Comparison of ENCODE assay signal across 12 cellular contexts in genomic region chr12:50574621-50575348, GRCh38.
A peak's percentile ranks its signal among the peaks of the same experiment; 100 is the strongest.
DNase-seq lines count a peak whose midpoint lies in the region; ATAC-seq and TF ChIP-seq lines count a peak whose summit lies in the region.
"Had no signal": no experiment of that assay in that cellular context is flagged by ENCODE, and none has a peak within 500 bp of the region (broad histone marks: within the 10 kb centered on the region; RNA-seq: fewer than 3 reads in every experiment).

No MANE protein-coding gene starts in this region.

- no peaks in the 10 kb centered on the region for H3K27me3 Mint-ChIP-seq in activated naive CD8-positive, alpha-beta T cell
- H3K27me3 Mint-ChIP-seq in activated naive CD8-positive, alpha-beta T cell treated with anti-CD3 and anti-CD28 coated beads, Interleukin-2, amount 50 U/mL, for 24 hours = no peaks in the 10 kb centered on the region
- H3K27me3 Mint-ChIP-seq in endothelial cell (ENCODE audit: unreplicated experiment) (no peaks in the 10 kb centered on the region), nephron (ENCODE audit: low read depth) (no peaks in the 10 kb centered on the region)

- no peaks in the 10 kb centered on the region for H3K36me3 ChIP-seq in BE2C
- H3K36me3 ChIP-seq: brain microvascular endothelial cell, sigmoid colon had no signal

- H3K4me3 ChIP-seq in BE2C (ENCODE audit: low read depth, low read length) = no peak overlapping the region
- H3K4me3 ChIP-seq: sigmoid colon had no signal

- peaks cover 1% of the 10 kb centered on the region for H3K36me3 Mint-ChIP-seq in activated naive CD8-positive, alpha-beta T cell
- H3K36me3 Mint-ChIP-seq in activated naive CD8-positive, alpha-beta T cell treated with anti-CD3 and anti-CD28 coated beads, Interleukin-2, amount 50 U/mL, for 24 hours (ENCODE audit: low read depth) = no peaks in the 10 kb centered on the region
- H3K36me3 Mint-ChIP-seq in endothelial cell (ENCODE audit: low read depth, unreplicated experiment) = no peaks in the 10 kb centered on the region
- no peaks in the 10 kb centered on the region for H3K36me3 Mint-ChIP-seq in nephron (ENCODE audit: low read depth)

- ATAC-seq in activated naive CD8-positive, alpha-beta T cell treated with anti-CD3 and anti-CD28 coated beads, Interleukin-2, amount 50 U/mL, for 24 hours = no peak
- ATAC-seq in GM19395 (IDR thresholded peaks at IDR 0.05; ENCODE audit: unreplicated experiment) (no peak), GM18505 (IDR thresholded peaks at IDR 0.05; ENCODE audit: unreplicated experiment) (no peak)

- no peak for TF ChIP-seq POLR2A in GM18505 (IDR thresholded peaks at IDR 0.05; ENCODE audit: borderline replicate concordance, extremely low read depth, insufficient read depth, insufficient read length)

- H3K4me3 Mint-ChIP-seq in activated naive CD8-positive, alpha-beta T cell = no peak overlapping the region
- no peak overlapping the region for H3K4me3 Mint-ChIP-seq in activated naive CD8-positive, alpha-beta T cell treated with anti-CD3 and anti-CD28 coated beads, Interleukin-2, amount 50 U/mL, for 24 hours
- no peak overlapping the region for H3K4me3 Mint-ChIP-seq in endothelial cell (ENCODE audit: unreplicated experiment)
- peak overlapping the region in 1 of 3 experiments; percentile 11 for H3K4me3 Mint-ChIP-seq in nephron

- peaks cover 33% of the 10 kb centered on the region for H3K4me1 Mint-ChIP-seq in activated naive CD8-positive, alpha-beta T cell (ENCODE audit: low read depth)
- H3K4me1 Mint-ChIP-seq in activated naive CD8-positive, alpha-beta T cell treated with anti-CD3 and anti-CD28 coated beads, Interleukin-2, amount 50 U/mL, for 24 hours = peaks cover 39% of the 10 kb centered on the region
- H3K4me1 Mint-ChIP-seq in endothelial cell (ENCODE audit: unreplicated experiment) (peaks cover 18% of the 10 kb centered on the region), nephron (peaks cover 44% of the 10 kb centered on the region)

- no peaks in the 10 kb centered on the region for H3K9me3 ChIP-seq in BE2C
- H3K9me3 ChIP-seq: sigmoid colon had no signal

- peaks cover 21% of the 10 kb centered on the region for H3K4me1 ChIP-seq in BE2C

- peak overlapping the region; percentile 4 for H3K27ac Mint-ChIP-seq in activated naive CD8-positive, alpha-beta T cell
- H3K27ac Mint-ChIP-seq in activated naive CD8-positive, alpha-beta T cell treated with anti-CD3 and anti-CD28 coated beads, Interleukin-2, amount 50 U/mL, for 24 hours = no peak overlapping the region
- H3K27ac Mint-ChIP-seq in endothelial cell (ENCODE audit: unreplicated experiment) (peak overlapping the region; percentile 19), nephron (peak overlapping the region; percentile 58 to 82 (median 78))

- H3K9me3 Mint-ChIP-seq in activated naive CD8-positive, alpha-beta T cell (ENCODE audit: low read depth) = no peaks in the 10 kb centered on the region
- no peaks in the 10 kb centered on the region for H3K9me3 Mint-ChIP-seq in activated naive CD8-positive, alpha-beta T cell treated with anti-CD3 and anti-CD28 coated beads, Interleukin-2, amount 50 U/mL, for 24 hours
- H3K9me3 Mint-ChIP-seq in endothelial cell (ENCODE audit: unreplicated experiment) (no peaks in the 10 kb centered on the region), nephron (no peaks in the 10 kb centered on the region)

- TF ChIP-seq CTCF in endothelial cell (IDR thresholded peaks at IDR 0.05; ENCODE audit: unreplicated experiment) (no peak), nephron (IDR thresholded peaks at IDR 0.05; ENCODE audit: unreplicated experiment in 3 of 3) (no peak), BE2C (IDR thresholded peaks at IDR 0.05; ENCODE audit: low read depth, low read length) (no peak)

- no peaks in the 10 kb centered on the region for H3K27me3 ChIP-seq in BE2C
- H3K27me3 ChIP-seq: brain microvascular endothelial cell, sigmoid colon had no signal

- DNase-seq in activated naive CD8-positive, alpha-beta T cell treated with anti-CD3 and anti-CD28 coated beads, Interleukin-2, amount 50 U/mL, for 24 hours = no peak
- DNase-seq in endothelial cell (ENCODE audit: low spot score) (no peak), NCI-H1436 (lab: John Stamatoyannopoulos, UW) (no peak), BE2C (no peak)
- DNase-seq: brain microvascular endothelial cell, KBM-7, mesendoderm, sigmoid colon had no signal
